In genomic region chr1:153659656-153660055, GRCh38 we compare ENCODE assay signal across 9 cellular contexts. TPM values are rescaled to one million over a fixed set of nuclear protein-coding genes. Genes with fewer than 3 reads are reported as not detected.
DNase-seq lines count a peak whose midpoint lies in the region; FAIRE-seq and TF ChIP-seq lines count a peak whose summit lies in the region.
"Had no signal": no experiment of that assay in that cellular context is flagged by ENCODE, and none has a peak within 500 bp of the region (broad histone marks: within the 10 kb centered on the region; RNA-seq: fewer than 3 reads in every experiment).

No MANE protein-coding gene starts in this region.

- intact Hi-C loops in PC-9 (cut with micrococcal nuclease; ENCODE audit: unreplicated experiment) (loop anchor here (5.0 kb wide), 1 partner anchor 87 kb away; no protein-coding TSS in a partner anchor), endothelial cell of umbilical vein (cut with micrococcal nuclease) (loop anchor here (2.0 kb wide), 1 partner anchor 25 kb away; the partner anchor contains the start of gene CHTOP), thyroid gland (cut with DNase I) (loop anchor here (10.0 kb wide), 1 partner anchor 85 kb away; no protein-coding TSS in a partner anchor)

- CTCF ChIA-PET in PC-9 (lab: Charles Lee): no interaction called here
- CTCF ChIA-PET in endothelial cell of umbilical vein (lab: Charles Lee): interaction anchor here (1.0 to 2.2 kb wide), 4 partner anchors 33 to 149 kb away, joined by 4 to 13 read pairs (median 4); partner anchors contain the start of gene S100A13

- TF ChIP-seq CTCF in DOHH2 (IDR thresholded peaks at IDR 0.05; ENCODE audit: low read depth, low read length, poor library complexity, severe bottlenecking) (no peak), PC-9 (conservative IDR thresholded peaks at IDR 0.05) (no peak), endothelial cell of umbilical vein (IDR thresholded peaks at IDR 0.05; ENCODE audit: extremely low read depth in 1 of 2, insufficient read depth in 1 of 2, low read depth in 1 of 2, low read length in 2 of 2) (no peak), parathyroid adenoma (IDR thresholded peaks at IDR 0.05) (no peak), thyroid gland (IDR thresholded peaks at IDR 0.05) (no peak)

- H3K27me3 ChIP-seq in DOHH2 (ENCODE audit: control insufficient read depth, low read length) (no peaks in the 10 kb centered on the region), PC-9 (ENCODE audit: insufficient read depth, low read depth) (no peaks in the 10 kb centered on the region), endothelial cell of umbilical vein (ENCODE audit: control insufficient read depth in 2 of 2, insufficient read depth in 2 of 2, low read length in 2 of 2) (no peaks in the 10 kb centered on the region), parathyroid adenoma (ENCODE audit: control insufficient read depth, insufficient read depth, low read length) (no peaks in the 10 kb centered on the region), thyroid gland (no peaks in the 10 kb centered on the region)

- dilution Hi-C loops in endothelial cell of umbilical vein (cut with MboI; ENCODE audit: extremely low pct_ligation_motif_present, low sequenced_read_pairs): no loop called here

- no peaks in the 10 kb centered on the region for H4K20me1 ChIP-seq in DOHH2 (ENCODE audit: control insufficient read depth, insufficient read depth, low read depth, low read length)
- no peaks in the 10 kb centered on the region; the same call in 1 of the 2 replicates for H4K20me1 ChIP-seq in PC-9 (ENCODE audit: insufficient read depth)
- no peaks in the 10 kb centered on the region for H4K20me1 ChIP-seq in endothelial cell of umbilical vein (replicated peaks; ENCODE audit: control insufficient read depth, extremely low read depth, insufficient read depth, low read length)

- no peaks in the 10 kb centered on the region for H3K9me2 ChIP-seq in DOHH2 (replicated peaks; ENCODE audit: control insufficient read depth, low read length)
- no peaks in the 10 kb centered on the region for H3K9me2 ChIP-seq in PC-9 (ENCODE audit: insufficient read depth)

- BruUV-seq in PC-9 (replicated peaks; lab: Mats Ljungman, UMichigan) (no TSS peak), endothelial cell of umbilical vein (replicated peaks; lab: Mats Ljungman, UMichigan) (no TSS peak)

- H3K9me1 ChIP-seq in endothelial cell of umbilical vein (replicated peaks; ENCODE audit: control insufficient read depth, extremely low read depth, insufficient read depth, low read length): no peaks in the 10 kb centered on the region

- H3K9ac ChIP-seq in endothelial cell of umbilical vein (replicated peaks; ENCODE audit: extremely low read depth, insufficient read depth, low read length) (no peak overlapping the region), parathyroid adenoma (no peak overlapping the region)

- WGBS in thyroid gland, 2 donors: 73 to 77% methylated on average over 9 of the region's 9 CpGs

- H3K4me2 ChIP-seq in DOHH2 (ENCODE audit: low read length) (peak overlapping the region; percentile 76), PC-9 (peak overlapping the region; percentile 80), endothelial cell of umbilical vein (ENCODE audit: insufficient read depth, low read length) (peak overlapping the region; percentile 90), parathyroid adenoma (ENCODE audit: low read length) (peak overlapping the region; percentile 80)

- peaks cover 43% of the 10 kb centered on the region for H3K36me3 ChIP-seq in DOHH2 (ENCODE audit: control insufficient read depth, low read length)
- H3K36me3 ChIP-seq in PC-9 (ENCODE audit: low read depth): peaks cover 21% of the 10 kb centered on the region
- H3K36me3 ChIP-seq in endothelial cell of umbilical vein (ENCODE audit: control insufficient read depth in 2 of 2, extremely low read depth in 1 of 2, insufficient read depth in 2 of 2, low read length in 2 of 2): peaks cover 20 to 25% of the 10 kb centered on the region in 2 experiments
- no peaks in the 10 kb centered on the region for H3K36me3 ChIP-seq in parathyroid adenoma (ENCODE audit: control insufficient read depth, insufficient read depth, low read length)
- peaks cover 38 to 41% of the 10 kb centered on the region in 2 donors for H3K36me3 ChIP-seq in thyroid gland

- FAIRE-seq in endothelial cell of umbilical vein (lab: Jason Lieb, UNC) (no peak), H54 (lab: Jason Lieb, UNC) (no peak)

- peaks cover 17% of the 10 kb centered on the region for H3K4me1 ChIP-seq in DOHH2 (ENCODE audit: control insufficient read depth, low read length)
- peaks cover 6% of the 10 kb centered on the region for H3K4me1 ChIP-seq in PC-9 (replicated peaks; ENCODE audit: insufficient read depth)
- H3K4me1 ChIP-seq in endothelial cell of umbilical vein (ENCODE audit: control insufficient read depth, extremely low read depth, insufficient read depth, low read length): peaks cover 7% of the 10 kb centered on the region
- H3K4me1 ChIP-seq in parathyroid adenoma: no peaks in the 10 kb centered on the region
- peaks cover 8 to 16% of the 10 kb centered on the region in 2 donors for H3K4me1 ChIP-seq in thyroid gland

- H3F3A ChIP-seq in DOHH2 (ENCODE audit: control insufficient read depth, insufficient read depth): peaks cover 46% of the 10 kb centered on the region
- peaks cover 57% of the 10 kb centered on the region for H3F3A ChIP-seq in PC-9 (ENCODE audit: insufficient read depth, low read depth)

- H3K79me2 ChIP-seq in DOHH2 (ENCODE audit: control insufficient read depth, low read length): peaks cover 14% of the 10 kb centered on the region
- peaks cover 12% of the 10 kb centered on the region for H3K79me2 ChIP-seq in PC-9 (ENCODE audit: low read depth)
- H3K79me2 ChIP-seq in endothelial cell of umbilical vein (ENCODE audit: control insufficient read depth, insufficient read depth, low read length): peaks cover 13% of the 10 kb centered on the region
- H3K79me2 ChIP-seq in parathyroid adenoma: peaks cover 4% of the 10 kb centered on the region

- H3K4me3 ChIP-seq in DOHH2 (ENCODE audit: low read length) (peak overlapping the region; percentile 89), PC-9 (peak overlapping the region; percentile 72; the same call in 1 of the 2 replicates), endothelial cell of umbilical vein (replicated peaks in 1 of 3; ENCODE audit: insufficient read depth in 1 of 3, low read depth in 1 of 3, low read length in 3 of 3) (peak overlapping the region in 1 of 3 experiments; percentile 91), parathyroid adenoma (ENCODE audit: low read depth, low read length) (peak overlapping the region; percentile 87), thyroid gland (replicated peaks in 1 of 3) (no peak overlapping the region)

- H3K27ac ChIP-seq in DOHH2 (ENCODE audit: low read depth, low read length): no peak overlapping the region
- no peak overlapping the region for H3K27ac ChIP-seq in PC-9
- H3K27ac ChIP-seq in endothelial cell of umbilical vein (ENCODE audit: insufficient read depth, low read depth, low read length): no peak overlapping the region
- H3K27ac ChIP-seq in parathyroid adenoma: no peak overlapping the region
- H3K27ac ChIP-seq in thyroid gland: peak overlapping the region in 1 of 3 donors; percentile 97

- DNase-seq in PC-9 (no peak), endothelial cell of umbilical vein (ENCODE audit: low read depth, low spot score) (no peak), thyroid gland (no peak), H54 (ENCODE audit: insufficient read length, low spot score) (no peak), pons (ENCODE audit: low spot score) (no peak), NCI-H2196 (lab: John Stamatoyannopoulos, UW; ENCODE audit: unreplicated experiment) (no peak)
- DNase-seq: NCI-H2171 treated with DMSO at 0.1 percent for 48 hours had no signal

- no peak for TF ChIP-seq POLR2A in endothelial cell of umbilical vein (IDR thresholded peaks at IDR 0.05; ENCODE audit: low read depth, low read length)
- TF ChIP-seq POLR2A in thyroid gland (IDR thresholded peaks at IDR 0.05): no peak
- no peak for TF ChIP-seq POLR2A in H54 (IDR thresholded peaks at IDR 0.05; ENCODE audit: low read depth, low read length)

- POLR2A ChIA-PET in PC-9 (lab: Charles Lee; ENCODE audit: unreplicated experiment): interaction anchor here (0.6 to 0.7 kb wide), 3 partner anchors 25 to 608 kb away, joined by 3 to 4 read pairs (median 3); no protein-coding TSS in a partner anchor
- POLR2A ChIA-PET in endothelial cell of umbilical vein (lab: Charles Lee): interaction anchor here (1.3 kb wide), 2 partner anchors 11 to 26 kb away, joined by 3 to 4 read pairs; partner anchors contain the start of gene CHTOP

- H3K9me3 ChIP-seq in DOHH2 (ENCODE audit: control insufficient read depth, insufficient read depth, low read length): no peaks in the 10 kb centered on the region
- no peaks in the 10 kb centered on the region for H3K9me3 ChIP-seq in PC-9 (ENCODE audit: insufficient read depth, low read depth)
- no peaks in the 10 kb centered on the region for H3K9me3 ChIP-seq in endothelial cell of umbilical vein (replicated peaks; ENCODE audit: control insufficient read depth, insufficient read depth, low read length)
- H3K9me3 ChIP-seq in parathyroid adenoma (ENCODE audit: control insufficient read depth, low read length): no peaks in the 10 kb centered on the region
- no peaks in the 10 kb centered on the region for H3K9me3 ChIP-seq in thyroid gland

- no peak overlapping the region for H2AFZ ChIP-seq in PC-9
- no peak overlapping the region for H2AFZ ChIP-seq in endothelial cell of umbilical vein (ENCODE audit: low read depth, low read length)
- H2AFZ ChIP-seq in parathyroid adenoma: no peak overlapping the region

RNA-seq across cellular contexts. Expression of gene SNAPIN, which starts 1.2 kb away (rescaled TPM):
- total RNA-seq in PC-9 (2021) (25.4 and 29.5 TPM in 2 replicates), endothelial cell of umbilical vein (36.5 and 36.8 TPM in 2 replicates), thyroid gland (10 to 100 TPM; 52.0 to 71.9 (median 63.9) TPM)
- polyA plus RNA-seq in endothelial cell of umbilical vein: 47.3 and 55.1 TPM in 2 replicates
- polyA plus RNA-seq in endothelial cell of umbilical vein (2011; cell fraction: cytosol; rRNA removed): 53.0 and 57.6 TPM in 2 replicates
- polyA plus RNA-seq in endothelial cell of umbilical vein (2011; cell fraction: nucleus; rRNA removed): 23.5 and 24.2 TPM in 2 replicates
- polyA plus RNA-seq in endothelial cell of umbilical vein (2012): 28.9 and 31.7 TPM in 2 replicates
- polyA minus RNA-seq in endothelial cell of umbilical vein: 20.9 and 22.2 TPM in 2 replicates
- 25.6 TPM for polyA minus RNA-seq in endothelial cell of umbilical vein (2011; cell fraction: cytosol; rRNA and poly(A)+ RNA removed)
- 9.2 and 12.7 TPM in 2 replicates for polyA minus RNA-seq in endothelial cell of umbilical vein (2011; cell fraction: nucleus; rRNA and poly(A)+ RNA removed)

RNA-seq across cellular contexts. Expression of gene ILF2, which starts 11.1 kb away (rescaled TPM):
- total RNA-seq in PC-9 (2021) (131 and 145 TPM in 2 replicates), endothelial cell of umbilical vein (271 TPM in 2 replicates), thyroid gland (100 to 1,000 TPM; 111 to 167 (median 151) TPM)
- polyA plus RNA-seq in endothelial cell of umbilical vein: 289 and 303 TPM in 2 replicates
- polyA plus RNA-seq in endothelial cell of umbilical vein (2011; cell fraction: cytosol; rRNA removed): 391 and 409 TPM in 2 replicates
- polyA plus RNA-seq in endothelial cell of umbilical vein (2011; cell fraction: nucleus; rRNA removed): 309 and 313 TPM in 2 replicates
- polyA plus RNA-seq in endothelial cell of umbilical vein (2012): 208 and 298 TPM in 2 replicates
- polyA minus RNA-seq in endothelial cell of umbilical vein: 290 and 300 TPM in 2 replicates
- polyA minus RNA-seq in endothelial cell of umbilical vein (2011; cell fraction: cytosol; rRNA and poly(A)+ RNA removed): 157 TPM
- polyA minus RNA-seq in endothelial cell of umbilical vein (2011; cell fraction: nucleus; rRNA and poly(A)+ RNA removed): 93.8 and 114 TPM in 2 replicates

RNA-seq across cellular contexts. Expression of gene NPR1, which starts 18.8 kb away (rescaled TPM):
- total RNA-seq in PC-9 (2021) (0.53 and 0.98 TPM in 2 replicates), endothelial cell of umbilical vein (9.8 and 10.5 TPM in 2 replicates), thyroid gland (10 to 100 TPM; 20.9 to 35.1 (median 30.0) TPM)
- 13.3 and 13.8 TPM in 2 replicates for polyA plus RNA-seq in endothelial cell of umbilical vein
- polyA plus RNA-seq in endothelial cell of umbilical vein (2011; cell fraction: cytosol; rRNA removed): 7.1 and 10.0 TPM in 2 replicates
- 16.7 and 28.0 TPM in 2 replicates for polyA plus RNA-seq in endothelial cell of umbilical vein (2011; cell fraction: nucleus; rRNA removed)
- polyA plus RNA-seq in endothelial cell of umbilical vein (2012): 1.8 and 8.8 TPM in 2 replicates
- polyA minus RNA-seq in endothelial cell of umbilical vein: 20.2 and 21.4 TPM in 2 replicates
- polyA minus RNA-seq in endothelial cell of umbilical vein (2011; cell fraction: cytosol; rRNA and poly(A)+ RNA removed): 45.8 TPM
- 4.1 and 7.5 TPM in 2 replicates for polyA minus RNA-seq in endothelial cell of umbilical vein (2011; cell fraction: nucleus; rRNA and poly(A)+ RNA removed)

RNA-seq across cellular contexts. Expression of gene CHTOP, which starts 25.8 kb away (rescaled TPM):
- total RNA-seq in PC-9 (2021) (75.1 and 83.9 TPM in 2 replicates), endothelial cell of umbilical vein (72.1 and 74.4 TPM in 2 replicates), thyroid gland (100 to 1,000 TPM in 3 of 4 donors, 10 to 100 TPM in 1; 99.1 to 124 (median 105) TPM)
- 47.1 and 62.0 TPM in 2 replicates for polyA plus RNA-seq in endothelial cell of umbilical vein
- polyA plus RNA-seq in endothelial cell of umbilical vein (2011; cell fraction: cytosol; rRNA removed): 50.2 and 51.0 TPM in 2 replicates
- polyA plus RNA-seq in endothelial cell of umbilical vein (2011; cell fraction: nucleus; rRNA removed): 106 and 115 TPM in 2 replicates
- 42.7 and 46.6 TPM in 2 replicates for polyA plus RNA-seq in endothelial cell of umbilical vein (2012)
- polyA minus RNA-seq in endothelial cell of umbilical vein: 45.3 and 54.6 TPM in 2 replicates
- polyA minus RNA-seq in endothelial cell of umbilical vein (2011; cell fraction: cytosol; rRNA and poly(A)+ RNA removed): 38.8 TPM
- 107 and 134 TPM in 2 replicates for polyA minus RNA-seq in endothelial cell of umbilical vein (2011; cell fraction: nucleus; rRNA and poly(A)+ RNA removed)

RNA-seq across cellular contexts. Expression of gene S100A1, which starts 31.4 kb away (rescaled TPM):
- total RNA-seq in PC-9 (2021): 0.46 and 1.0 TPM in 2 replicates
- not detected in 2 replicates for total RNA-seq in endothelial cell of umbilical vein
- polyA plus RNA-seq in endothelial cell of umbilical vein: not detected in 2 replicates
- polyA plus RNA-seq in endothelial cell of umbilical vein (2011; cell fraction: cytosol; rRNA removed): not detected in 2 replicates
- not detected in 2 replicates for polyA plus RNA-seq in endothelial cell of umbilical vein (2011; cell fraction: nucleus; rRNA removed)
- polyA plus RNA-seq in endothelial cell of umbilical vein (2012): 0.66 and 1.1 TPM in 2 replicates
- polyA minus RNA-seq in endothelial cell of umbilical vein: 0.58 TPM in 1 of 2 replicates, not detected in the other
- 1.3 TPM for polyA minus RNA-seq in endothelial cell of umbilical vein (2011; cell fraction: cytosol; rRNA and poly(A)+ RNA removed)
- not detected in 2 replicates for polyA minus RNA-seq in endothelial cell of umbilical vein (2011; cell fraction: nucleus; rRNA and poly(A)+ RNA removed)
- 100 to 1,000 TPM; 139 to 498 (median 231) TPM for total RNA-seq in thyroid gland

Comparison
In these comparisons a context has a peak if more than half of its experiments do, and no peak if none do; other contexts are left out.
1. H3K4me3 ChIP-seq: peak in DOHH2 (single experiment), PC-9 (single experiment) and parathyroid adenoma (single experiment); none in thyroid gland (0 of 3).
2. Peak in every context shown above with its lines, with median percentiles within 50 percentile points of each other: H3K4me2 ChIP-seq.